ENCODE assay signal across 15 cellular contexts in the genomic region with DNA sequence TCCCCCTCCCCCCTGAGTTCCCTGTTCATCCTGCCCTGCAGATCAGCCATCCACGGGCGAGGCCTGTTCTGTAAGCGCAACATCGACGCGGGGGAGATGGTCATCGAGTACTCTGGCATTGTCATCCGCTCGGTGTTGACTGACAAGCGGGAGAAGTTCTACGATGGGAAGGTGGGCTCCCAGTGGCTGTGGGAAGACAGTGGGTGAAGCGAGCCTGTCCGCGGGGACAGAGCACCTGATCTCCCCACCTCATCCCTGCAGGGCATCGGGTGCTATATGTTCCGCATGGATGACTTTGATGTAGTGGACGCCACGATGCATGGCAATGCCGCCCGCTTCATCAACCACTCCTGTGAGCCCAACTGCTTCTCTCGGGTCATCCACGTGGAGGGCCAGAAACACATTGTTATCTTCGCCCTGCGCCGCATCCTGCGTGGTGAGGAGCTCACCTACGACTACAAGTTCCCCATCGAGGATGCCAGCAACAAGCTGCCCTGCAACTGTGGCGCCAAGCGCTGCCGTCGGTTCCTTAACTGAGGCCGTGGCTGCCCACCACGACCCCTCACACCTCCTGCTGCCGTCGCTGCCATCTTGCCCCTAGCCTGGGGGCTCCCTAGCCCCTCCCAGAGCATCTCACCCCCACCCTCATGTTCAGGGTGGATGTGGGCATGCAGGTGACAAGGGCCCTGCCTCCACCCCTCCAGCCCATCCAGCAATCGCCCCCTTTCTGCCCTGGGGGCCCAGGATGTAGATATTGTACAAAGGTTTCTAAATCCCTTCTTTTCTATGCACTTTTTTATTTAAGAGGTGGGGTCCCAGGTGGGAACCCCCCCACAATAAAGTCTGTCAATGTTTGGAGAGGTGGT. TPM values are rescaled to one million over a fixed set of nuclear protein-coding genes. Genes with fewer than 3 reads are reported as not detected.
DNase-seq lines count a peak whose midpoint lies in the region; ATAC-seq and TF ChIP-seq lines count a peak whose summit lies in the region.
"Had no signal": no experiment of that assay in that cellular context is flagged by ENCODE, and none has a peak within 500 bp of the region (broad histone marks: within the 10 kb centered on the region; RNA-seq: fewer than 3 reads in every experiment).

No MANE protein-coding gene starts in this region.

- CTCF ChIA-PET in OCI-LY7 (lab: Charles Lee; ENCODE audit: unreplicated experiment): no interaction called here
- CTCF ChIA-PET in activated CD8-positive, alpha-beta memory T cell treated with anti-CD3 and anti-CD28 coated beads, Interleukin-2, amount 10 ng/mL, durations not matched to agents 7 days and 5 days (lab: Charles Lee): interaction anchor here (0.9 to 2.4 kb wide), 6 partner anchors 10 to 45 kb away, joined by 3 to 9 read pairs (median 5); partner anchors contain the start of gene LIN37

- H3K9me3 Mint-ChIP-seq in CD4-positive, CD25-positive, alpha-beta regulatory T cell: peaks cover 0 to 2% (median 0%) of the 10 kb centered on the region in 7 donors
- no peaks in the 10 kb centered on the region for H3K9me3 Mint-ChIP-seq in immature natural killer cell
- no peaks in the 10 kb centered on the region for H3K9me3 Mint-ChIP-seq in activated CD8-positive, alpha-beta memory T cell treated with anti-CD3 and anti-CD28 coated beads, Interleukin-2, amount 10 ng/mL, durations not matched to agents 7 days and 5 days (ENCODE audit: low read depth)
- H3K9me3 Mint-ChIP-seq in progenitor cell of endocrine pancreas (ENCODE audit: low read depth): no peaks in the 10 kb centered on the region
- H3K9me3 Mint-ChIP-seq: activated CD4-positive, alpha-beta T cell treated with anti-CD3 and anti-CD28 coated beads, Interleukin-2, amount 10 ng/mL, durations not matched to agents 7 days and 5 days had no signal

- peak overlapping the region; percentile 5 for H3K27ac ChIP-seq in CD4-positive, CD25-positive, alpha-beta regulatory T cell (ENCODE audit: insufficient read depth, low read length, poor library complexity, severe bottlenecking)
- no peak overlapping the region for H3K27ac ChIP-seq in OCI-LY7 (ENCODE audit: low read depth, low read length, poor library complexity, severe bottlenecking)
- H3K27ac ChIP-seq: PC-9 had no signal

- peak overlapping the region in 2 of 3 donors; percentile 62 to 87 for H3K27ac Mint-ChIP-seq in CD4-positive, CD25-positive, alpha-beta regulatory T cell
- peak overlapping the region in 3 of 6 donors; percentile 28 to 48 (median 45) for H3K27ac Mint-ChIP-seq in immature natural killer cell
- no peak overlapping the region for H3K27ac Mint-ChIP-seq in activated CD8-positive, alpha-beta memory T cell treated with anti-CD3 and anti-CD28 coated beads, Interleukin-2, amount 10 ng/mL, durations not matched to agents 7 days and 5 days
- no peak overlapping the region for H3K27ac Mint-ChIP-seq in progenitor cell of endocrine pancreas
- H3K27ac Mint-ChIP-seq: activated CD4-positive, alpha-beta T cell treated with anti-CD3 and anti-CD28 coated beads, Interleukin-2, amount 10 ng/mL, durations not matched to agents 7 days and 5 days had no signal

- no peaks in the 10 kb centered on the region for H3K9me2 ChIP-seq in OCI-LY7 (ENCODE audit: insufficient read depth, low read length)

- no peak overlapping the region for H3K4me3 ChIP-seq in CD4-positive, CD25-positive, alpha-beta regulatory T cell (ENCODE audit: low read depth, low read length)
- H3K4me3 ChIP-seq in OCI-LY7 (ENCODE audit: low read depth, low read length, poor library complexity, severe bottlenecking): no peak overlapping the region
- H3K4me3 ChIP-seq: PC-9, sigmoid colon had no signal

- H3K4me2 ChIP-seq in OCI-LY7 (ENCODE audit: low read length): no peak overlapping the region
- H3K4me2 ChIP-seq: PC-9 had no signal

- H2AFZ ChIP-seq in OCI-LY7 (ENCODE audit: low read length): no peak overlapping the region
- H2AFZ ChIP-seq: PC-9 had no signal

- H3K79me2 ChIP-seq in OCI-LY7 (ENCODE audit: insufficient read depth, low read depth, low read length): no peaks in the 10 kb centered on the region

- no peaks in the 10 kb centered on the region for H4K20me1 ChIP-seq in OCI-LY7 (ENCODE audit: insufficient read depth, low read length)

- no peak for ATAC-seq in CD4-positive, CD25-positive, alpha-beta regulatory T cell (ENCODE audit: low read depth in 2 of 2)
- no peak for ATAC-seq in activated CD8-positive, alpha-beta memory T cell treated with anti-CD3 and anti-CD28 coated beads, Interleukin-2, amount 10 ng/mL, durations not matched to agents 7 days and 5 days
- ATAC-seq in left ventricle myocardium superior: no peak
- ATAC-seq: left colon had no signal

- peaks cover 23% of the 10 kb centered on the region for H3K36me3 Mint-ChIP-seq in CD4-positive, CD25-positive, alpha-beta regulatory T cell
- H3K36me3 Mint-ChIP-seq in immature natural killer cell (peaks cover 0 to 11% (median 5%) of the 10 kb centered on the region in 3 donors), progenitor cell of endocrine pancreas (ENCODE audit: insufficient read depth) (peaks cover 19% of the 10 kb centered on the region)
- peaks cover 37% of the 10 kb centered on the region for H3K36me3 Mint-ChIP-seq in activated CD8-positive, alpha-beta memory T cell treated with anti-CD3 and anti-CD28 coated beads, Interleukin-2, amount 10 ng/mL, durations not matched to agents 7 days and 5 days

- no peak for DNase-seq in CD4-positive, CD25-positive, alpha-beta regulatory T cell
- DNase-seq in OCI-LY7 (ENCODE audit: low spot score): no peak
- DNase-seq in immature natural killer cell: no peak
- DNase-seq in activated CD8-positive, alpha-beta memory T cell treated with anti-CD3 and anti-CD28 coated beads, Interleukin-2, amount 10 ng/mL, durations not matched to agents 7 days and 5 days: no peak
- DNase-seq in left ventricle myocardium superior: no peak
- no peak for DNase-seq in progenitor cell of endocrine pancreas (ENCODE audit: low spot score, unreplicated experiment)
- DNase-seq: BE2C, EL, KG1, left colon, NCI-H1417 treated with DMSO at 0.1 percent for 48 hours, NCI-H446 treated with DMSO at 0.1 percent for 48 hours, PC-9, sigmoid colon had no signal

- no peaks in the 10 kb centered on the region for H3K9me3 ChIP-seq in CD4-positive, CD25-positive, alpha-beta regulatory T cell (ENCODE audit: control insufficient read depth in 2 of 2, low read length in 2 of 2)
- H3K9me3 ChIP-seq in OCI-LY7 (ENCODE audit: low read length): no peaks in the 10 kb centered on the region
- H3K9me3 ChIP-seq: BE2C, sigmoid colon had no signal

- intact Hi-C loops in OCI-LY7 (cut with micrococcal nuclease; ENCODE audit: unreplicated experiment) (no loop called here), left ventricle myocardium superior (cut with micrococcal nuclease) (no loop called here)

- H3K27me3 Mint-ChIP-seq in CD4-positive, CD25-positive, alpha-beta regulatory T cell: peaks cover 6% of the 10 kb centered on the region
- H3K27me3 Mint-ChIP-seq in immature natural killer cell (ENCODE audit: low read depth in 3 of 3) (peaks cover 6 to 9% (median 7%) of the 10 kb centered on the region in 3 donors), progenitor cell of endocrine pancreas (no peaks in the 10 kb centered on the region)
- H3K27me3 Mint-ChIP-seq in activated CD8-positive, alpha-beta memory T cell treated with anti-CD3 and anti-CD28 coated beads, Interleukin-2, amount 10 ng/mL, durations not matched to agents 7 days and 5 days: no peaks in the 10 kb centered on the region
- H3K27me3 Mint-ChIP-seq: activated CD4-positive, alpha-beta T cell treated with anti-CD3 and anti-CD28 coated beads, Interleukin-2, amount 10 ng/mL, durations not matched to agents 7 days and 5 days had no signal

- H3K4me1 ChIP-seq in CD4-positive, CD25-positive, alpha-beta regulatory T cell (ENCODE audit: control insufficient read depth, insufficient read depth, low read length, poor library complexity, severe bottlenecking): peaks cover 56% of the 10 kb centered on the region
- peaks cover 41% of the 10 kb centered on the region for H3K4me1 ChIP-seq in OCI-LY7 (ENCODE audit: insufficient read depth, low read length, poor library complexity, severe bottlenecking)
- H3K4me1 ChIP-seq: BE2C had no signal

- H3K27me3 ChIP-seq in CD4-positive, CD25-positive, alpha-beta regulatory T cell (ENCODE audit: control insufficient read depth, insufficient read depth, low read length): no peaks in the 10 kb centered on the region
- H3K27me3 ChIP-seq: BE2C, sigmoid colon had no signal

- H3K4me3 Mint-ChIP-seq in CD4-positive, CD25-positive, alpha-beta regulatory T cell: peak overlapping the region in 3 of 4 donors; percentile 48 to 95 (median 57)
- H3K4me3 Mint-ChIP-seq in immature natural killer cell (peak overlapping the region in 3 of 5 donors; percentile 30 to 94 (median 54)), progenitor cell of endocrine pancreas (ENCODE audit: low read depth) (no peak overlapping the region)
- no peak overlapping the region for H3K4me3 Mint-ChIP-seq in activated CD8-positive, alpha-beta memory T cell treated with anti-CD3 and anti-CD28 coated beads, Interleukin-2, amount 10 ng/mL, durations not matched to agents 7 days and 5 days

- H3K36me3 ChIP-seq in CD4-positive, CD25-positive, alpha-beta regulatory T cell (ENCODE audit: control insufficient read depth, insufficient read depth, low read length): peaks cover 47% of the 10 kb centered on the region
- H3K36me3 ChIP-seq in OCI-LY7 (ENCODE audit: insufficient read depth, low read length): peaks cover 64% of the 10 kb centered on the region

- TSS peak; percentile 94 for BruUV-seq in OCI-LY7 (replicated peaks; lab: Mats Ljungman, UMichigan)

- H3K4me1 Mint-ChIP-seq in CD4-positive, CD25-positive, alpha-beta regulatory T cell: peaks cover 0 to 62% (median 29%) of the 10 kb centered on the region in 4 donors
- H3K4me1 Mint-ChIP-seq in immature natural killer cell (peaks cover 21 to 25% of the 10 kb centered on the region in 2 donors), progenitor cell of endocrine pancreas (ENCODE audit: low read depth) (peaks cover 3% of the 10 kb centered on the region)
- H3K4me1 Mint-ChIP-seq in activated CD8-positive, alpha-beta memory T cell treated with anti-CD3 and anti-CD28 coated beads, Interleukin-2, amount 10 ng/mL, durations not matched to agents 7 days and 5 days: peaks cover 22% of the 10 kb centered on the region

- POLR2A ChIA-PET in OCI-LY7 (lab: Charles Lee): no interaction called here

- no peak for TF ChIP-seq CTCF in OCI-LY7 (conservative IDR thresholded peaks at IDR 0.05; ENCODE audit: low read length)
- TF ChIP-seq CTCF in progenitor cell of endocrine pancreas (IDR thresholded peaks at IDR 0.05; ENCODE audit: unreplicated experiment): no peak

RNA-seq across cellular contexts. Expression of gene IGFLR1, which starts 4.0 kb away (rescaled TPM):
- 80.5 TPM for total RNA-seq in CD4-positive, CD25-positive, alpha-beta regulatory T cell
- polyA plus RNA-seq in CD4-positive, CD25-positive, alpha-beta regulatory T cell: 100 to 1,000 TPM; 109 to 151 (median 125) TPM
- total RNA-seq in OCI-LY7 (2014; rRNA removed; shearing (Covaris generic)): 8.5 and 11.4 TPM in 2 replicates
- total RNA-seq in OCI-LY7 (2022) (18.3 and 21.5 TPM in 2 replicates), left ventricle myocardium superior (3.2 TPM), progenitor cell of endocrine pancreas (5.1 TPM in 2 replicates)
- 100 to 1,000 TPM in 2 of 3 donors, 10 to 100 TPM in 1; 94.6 to 116 (median 109) TPM for polyA plus RNA-seq in immature natural killer cell
- 100 to 1,000 TPM in 1 of 2 experiments, 10 to 100 TPM in 1; 51.7 to 117 TPM for total RNA-seq in activated CD8-positive, alpha-beta memory T cell treated with anti-CD3 and anti-CD28 coated beads, Interleukin-2, amount 10 ng/mL, durations not matched to agents 7 days and 5 days

RNA-seq across cellular contexts. Expression of gene U2AF1L4, which starts 7.0 kb away (rescaled TPM):
- total RNA-seq in CD4-positive, CD25-positive, alpha-beta regulatory T cell: 70.8 TPM
- 10 to 100 TPM; 48.4 to 66.5 (median 58.5) TPM for polyA plus RNA-seq in CD4-positive, CD25-positive, alpha-beta regulatory T cell
- 16.1 and 33.6 TPM in 2 replicates for total RNA-seq in OCI-LY7 (2014; rRNA removed; shearing (Covaris generic))
- total RNA-seq in OCI-LY7 (2022) (35.2 and 37.5 TPM in 2 replicates), left ventricle myocardium superior (18.4 TPM), progenitor cell of endocrine pancreas (35.5 and 37.4 TPM in 2 replicates)
- 10 to 100 TPM; 11.8 to 21.4 (median 15.8) TPM for polyA plus RNA-seq in immature natural killer cell
- total RNA-seq in activated CD8-positive, alpha-beta memory T cell treated with anti-CD3 and anti-CD28 coated beads, Interleukin-2, amount 10 ng/mL, durations not matched to agents 7 days and 5 days: 10 to 100 TPM; 25.1 to 35.6 TPM

RNA-seq across cellular contexts. Expression of gene PSENEN, which starts 7.2 kb away (rescaled TPM):
- total RNA-seq in CD4-positive, CD25-positive, alpha-beta regulatory T cell: 21.1 TPM
- 10 to 100 TPM; 66.1 to 99.6 (median 72.9) TPM for polyA plus RNA-seq in CD4-positive, CD25-positive, alpha-beta regulatory T cell
- 20.8 and 25.7 TPM in 2 replicates for total RNA-seq in OCI-LY7 (2014; rRNA removed; shearing (Covaris generic))
- 51.0 and 53.7 TPM in 2 replicates for total RNA-seq in OCI-LY7 (2022)
- 100 to 1,000 TPM; 127 to 149 (median 129) TPM for polyA plus RNA-seq in immature natural killer cell
- 10 to 100 TPM; 39.1 to 49.0 TPM for total RNA-seq in activated CD8-positive, alpha-beta memory T cell treated with anti-CD3 and anti-CD28 coated beads, Interleukin-2, amount 10 ng/mL, durations not matched to agents 7 days and 5 days
- total RNA-seq in left ventricle myocardium superior: 41.3 TPM
- total RNA-seq in progenitor cell of endocrine pancreas: 81.4 and 83.8 TPM in 2 replicates

RNA-seq across cellular contexts. Expression of gene LIN37, which starts 10.1 kb away (rescaled TPM):
- total RNA-seq in CD4-positive, CD25-positive, alpha-beta regulatory T cell: 11.7 TPM
- 10 to 100 TPM in 3 of 4 donors, 1 to 10 TPM in 1; 9.9 to 16.5 (median 11.8) TPM for polyA plus RNA-seq in CD4-positive, CD25-positive, alpha-beta regulatory T cell
- 6.0 and 11.6 TPM in 2 replicates for total RNA-seq in OCI-LY7 (2014; rRNA removed; shearing (Covaris generic))
- 11.7 and 20.0 TPM in 2 replicates for total RNA-seq in OCI-LY7 (2022)
- polyA plus RNA-seq in immature natural killer cell: 10 to 100 TPM in 2 of 3 donors, 1 to 10 TPM in 1; 9.7 to 15.2 (median 12.6) TPM
- total RNA-seq in activated CD8-positive, alpha-beta memory T cell treated with anti-CD3 and anti-CD28 coated beads, Interleukin-2, amount 10 ng/mL, durations not matched to agents 7 days and 5 days: 1 to 10 TPM; 8.9 to 9.2 TPM
- 8.3 TPM for total RNA-seq in left ventricle myocardium superior
- total RNA-seq in progenitor cell of endocrine pancreas: 12.7 and 13.1 TPM in 2 replicates

RNA-seq across cellular contexts. Expression of gene HSPB6, which starts 18.6 kb away (rescaled TPM):
- total RNA-seq in CD4-positive, CD25-positive, alpha-beta regulatory T cell: not detected
- not detected for polyA plus RNA-seq in CD4-positive, CD25-positive, alpha-beta regulatory T cell
- total RNA-seq in OCI-LY7 (2014; rRNA removed; shearing (Covaris generic)): not detected in 2 replicates
- total RNA-seq in OCI-LY7 (2022) (1.7 and 1.8 TPM in 2 replicates), left ventricle myocardium superior (676 TPM), progenitor cell of endocrine pancreas (0.33 TPM in 1 of 2 replicates, not detected in the other)
- polyA plus RNA-seq in immature natural killer cell: not detected
- total RNA-seq in activated CD8-positive, alpha-beta memory T cell treated with anti-CD3 and anti-CD28 coated beads, Interleukin-2, amount 10 ng/mL, durations not matched to agents 7 days and 5 days: not detected

Comparison
In these comparisons a context has a peak if more than half of its experiments do, and no peak if none do; other contexts are left out.
1. H3K27ac Mint-ChIP-seq: peak in CD4-positive, CD25-positive, alpha-beta regulatory T cell (2 of 3); none in activated CD8-positive, alpha-beta memory T cell treated with anti-CD3 and anti-CD28 coated beads, Interleukin-2, amount 10 ng/mL, durations not matched to agents 7 days and 5 days (single experiment) and progenitor cell of endocrine pancreas (single experiment).
2. H3K4me3 Mint-ChIP-seq: peak in CD4-positive, CD25-positive, alpha-beta regulatory T cell (3 of 4) and immature natural killer cell (3 of 5); none in activated CD8-positive, alpha-beta memory T cell treated with anti-CD3 and anti-CD28 coated beads, Interleukin-2, amount 10 ng/mL, durations not matched to agents 7 days and 5 days (single experiment) and progenitor cell of endocrine pancreas (single experiment).